ENCODE assay signal across 19 cellular contexts in genomic region chr3:1183320-1184048, GRCh38.
A peak's percentile ranks its signal among the peaks of the same experiment; 100 is the strongest.
DNase-seq lines count a peak whose midpoint lies in the region; ATAC-seq, FAIRE-seq and TF ChIP-seq lines count a peak whose summit lies in the region.
"Had no signal": no experiment of that assay in that cellular context is flagged by ENCODE, and none has a peak within 500 bp of the region (broad histone marks: within the 10 kb centered on the region; RNA-seq: fewer than 3 reads in every experiment).

No MANE protein-coding gene starts in this region.

- peak; percentile 84 for DNase-seq in amniotic epithelial cell (ENCODE audit: low read depth)
- DNase-seq in fibroblast of the aortic adventitia (ENCODE audit: low read depth) = peak; percentile 95
- DNase-seq in skeletal muscle cell (ENCODE audit: low read depth) = peak; percentile 85
- no peak for DNase-seq in HTR-8/SVneo (ENCODE audit: insufficient read length, low spot score)
- DNase-seq in GM10248 (ENCODE audit: extremely low spot score) = no peak
- DNase-seq in mucosa of gallbladder (ENCODE audit: low spot score) = no peak
- DNase-seq: activated B cell treated with CpG ODN at 0.5 μM for 24 hours; CD4-positive, alpha-beta memory T cell; KBM-7; lower lobe of right lung; naive thymus-derived CD8-positive, alpha-beta T cell; NCI-H1417; NCI-H524; stimulated activated CD4-positive, alpha-beta T cell treated with anti-CD3 and anti-CD28 coated beads, Interleukin-2, amount 100 ng/mL, for 48 hours; SW 1271 had no signal

- TF ChIP-seq CTCF in fibroblast of the aortic adventitia (IDR thresholded peaks at IDR 0.05; ENCODE audit: insufficient read depth, low read length) = no peak
- no peak for TF ChIP-seq CTCF in GM10248 (IDR thresholded peaks at IDR 0.05; ENCODE audit: control extremely low read depth, extremely low read depth, low read depth, missing control alignments)

- no peak for FAIRE-seq in HTR-8/SVneo (lab: Jason Lieb, UNC)
- FAIRE-seq: endometrium, G401.6 had no signal

- peak; percentile 58 for ATAC-seq in GM21576 (IDR thresholded peaks at IDR 0.05; ENCODE audit: unreplicated experiment)
- ATAC-seq: lower lobe of right lung; naive thymus-derived CD8-positive, alpha-beta T cell had no signal

- H3K4me3 ChIP-seq in fibroblast of the aortic adventitia (ENCODE audit: low read depth, low read length) (no peak overlapping the region), skeletal muscle cell (ENCODE audit: low read depth, low read length) (no peak overlapping the region)
- H3K4me3 ChIP-seq: lower lobe of right lung, tibial artery had no signal

- POLR2A ChIA-PET in GM10248 (lab: Yijun Ruan, JAX) = no interaction called here

- CTCF ChIA-PET in GM10248 (lab: Yijun Ruan, JAX) = no interaction called here

Comparison
In these comparisons a context has a peak if more than half of its experiments do, and no peak if none do; other contexts are left out.
1. DNase-seq: peak in amniotic epithelial cell (single experiment), fibroblast of the aortic adventitia (single experiment) and skeletal muscle cell (single experiment); none in HTR-8/SVneo (single experiment), GM10248 (single experiment) and mucosa of gallbladder (single experiment).